ENCODE assay signal across 1 cellular context in genomic region chr1:27307851-27308598, GRCh38.
TF ChIP-seq lines count a peak whose summit lies in the region.

No MANE protein-coding gene starts in this region.

TF ChIP-seq in GM23338, 12 proteins besides CTCF, POLR2A, EP300 and RAD21 (continued from another document):
- TF ChIP-seq REST (IDR thresholded peaks at IDR 0.05; ENCODE audit: unreplicated experiment) (no peak), POLR2AphosphoS5 (IDR thresholded peaks at IDR 0.05; ENCODE audit: low read depth) (no peak), ETS1 (IDR thresholded peaks at IDR 0.05) (no peak), JUNB (IDR thresholded peaks at IDR 0.05; ENCODE audit: unreplicated experiment) (no peak), ZNF331 (CRISPR knock-in tag; IDR thresholded peaks at IDR 0.05; ENCODE audit: low read depth) (no peak), ZNF114 (CRISPR knock-in tag; IDR thresholded peaks at IDR 0.05) (no peak), EZH2phosphoT487 (IDR thresholded peaks at IDR 0.05; ENCODE audit: unreplicated experiment) (no peak)
